Comparison of ENCODE assay signal across 19 cellular contexts in genomic region chr1:36170643-36171412, GRCh38. TPM values are rescaled to one million over a fixed set of nuclear protein-coding genes. Genes with fewer than 3 reads are reported as not detected.
DNase-seq lines count a peak whose midpoint lies in the region; ATAC-seq, FAIRE-seq and TF ChIP-seq lines count a peak whose summit lies in the region.
"Had no signal": no experiment of that assay in that cellular context is flagged by ENCODE, and none has a peak within 500 bp of the region (broad histone marks: within the 10 kb centered on the region; RNA-seq: fewer than 3 reads in every experiment).

No MANE protein-coding gene starts in this region.

- ATAC-seq in thoracic aorta (ENCODE audit: insufficient number of reproducible peaks, low FRiP score, low read depth): no peak
- ATAC-seq: left colon had no signal

- intact Hi-C loops in mammary epithelial cell (cut with micrococcal nuclease) (loop anchor here (1.0 kb wide), 1 partner anchor 9 kb away; no protein-coding TSS in a partner anchor), Caco-2 (cut with micrococcal nuclease; ENCODE audit: unreplicated experiment) (no loop called here)

- no peaks in the 10 kb centered on the region for H3K9me1 ChIP-seq in keratinocyte (ENCODE audit: control insufficient read depth, extremely low read depth, insufficient read depth, low read length)

- H3K4me1 Mint-ChIP-seq in activated naive CD4-positive, alpha-beta T cell treated with anti-CD3 and anti-CD28 coated beads, Interleukin-2, amount 50 U/mL, for 24 hours: peaks cover 44% of the 10 kb centered on the region
- peaks cover 5% of the 10 kb centered on the region for H3K4me1 Mint-ChIP-seq in Caco-2 (ENCODE audit: low read depth, unreplicated experiment)

- in situ Hi-C loops in mammary epithelial cell (cut with MboI; ENCODE audit: low sequenced_read_pairs in 2 of 2): no loop called here

- H3K27ac ChIP-seq in mammary epithelial cell (ENCODE audit: insufficient read depth, low read depth, low read length) (peak overlapping the region; percentile 86), keratinocyte (ENCODE audit: control insufficient read depth, insufficient read depth, low read length) (peak overlapping the region; percentile 86), thoracic aorta (peak overlapping the region; percentile 7 to 14)
- H3K27ac ChIP-seq: SJSA1 had no signal

- H3K9me3 ChIP-seq in mammary epithelial cell (replicated peaks; ENCODE audit: insufficient read depth, low read length): no peaks in the 10 kb centered on the region
- H3K9me3 ChIP-seq in keratinocyte (ENCODE audit: control insufficient read depth, low read depth, low read length): no peaks in the 10 kb centered on the region
- H3K9me3 ChIP-seq in thoracic aorta: no peaks in the 10 kb centered on the region
- H3K9me3 ChIP-seq in Caco-2: no peaks in the 10 kb centered on the region
- H3K9me3 ChIP-seq: SJSA1 had no signal

- FAIRE-seq in keratinocyte (lab: Jason Lieb, UNC): no peak
- no peak for FAIRE-seq in RCC 7860 (lab: Jason Lieb, UNC)
- FAIRE-seq: endometrium, H54 had no signal

- H3K79me2 ChIP-seq in mammary epithelial cell (ENCODE audit: insufficient read depth, low read length): peaks cover 94% of the 10 kb centered on the region
- H3K79me2 ChIP-seq in keratinocyte (ENCODE audit: control insufficient read depth, insufficient read depth, low read length): peaks cover 79% of the 10 kb centered on the region

- no peaks in the 10 kb centered on the region for H4K20me1 ChIP-seq in mammary epithelial cell (ENCODE audit: insufficient read depth, low read length)
- peaks cover 8% of the 10 kb centered on the region for H4K20me1 ChIP-seq in keratinocyte (ENCODE audit: control insufficient read depth, extremely low read depth, insufficient read depth, low read length)

- H3K9me3 Mint-ChIP-seq in activated naive CD4-positive, alpha-beta T cell treated with anti-CD3 and anti-CD28 coated beads, Interleukin-2, amount 50 U/mL, for 24 hours: no peaks in the 10 kb centered on the region
- H3K9me3 Mint-ChIP-seq in Caco-2 (ENCODE audit: unreplicated experiment): no peaks in the 10 kb centered on the region
- H3K9me3 Mint-ChIP-seq: IgD-negative memory B cell, naive B cell had no signal

- no peaks in the 10 kb centered on the region for H3K27me3 Mint-ChIP-seq in activated naive CD4-positive, alpha-beta T cell treated with anti-CD3 and anti-CD28 coated beads, Interleukin-2, amount 50 U/mL, for 24 hours
- no peaks in the 10 kb centered on the region for H3K27me3 Mint-ChIP-seq in Caco-2 (ENCODE audit: insufficient read depth, unreplicated experiment)
- H3K27me3 Mint-ChIP-seq: IgD-negative memory B cell, naive B cell had no signal

- H3K9ac ChIP-seq in mammary epithelial cell (ENCODE audit: insufficient read depth, low read length): peak overlapping the region; percentile 67
- peak overlapping the region; percentile 69 for H3K9ac ChIP-seq in keratinocyte (ENCODE audit: control insufficient read depth, extremely low read depth, insufficient read depth, low read length)

- BruUV-seq in mammary epithelial cell (replicated peaks; lab: Mats Ljungman, UMichigan) (no TSS peak), Caco-2 (replicated peaks; lab: Mats Ljungman, UMichigan) (no TSS peak)

- TF ChIP-seq CTCF in mammary epithelial cell (conservative IDR thresholded peaks at IDR 0.05 in 1 of 2, IDR thresholded peaks at IDR 0.05 in 1 of 2; ENCODE audit: extremely low read depth in 1 of 2, insufficient read depth in 1 of 2, low read depth in 1 of 2, low read length in 2 of 2) (no peak), keratinocyte (optimal IDR thresholded peaks at IDR 0.05 in 1 of 3, IDR thresholded peaks at IDR 0.05 in 1 of 3, conservative IDR thresholded peaks at IDR 0.05 in 1 of 3; ENCODE audit: extremely low read depth in 1 of 3, insufficient read depth in 2 of 3, low read length in 3 of 3) (no peak), thoracic aorta (IDR thresholded peaks at IDR 0.05) (no peak), Caco-2 (IDR thresholded peaks at IDR 0.05; ENCODE audit: insufficient read depth in 1 of 2, low read depth in 1 of 2, low read length in 1 of 2, severe bottlenecking in 1 of 2, unreplicated experiment in 1 of 2) (no peak)

- WGBS in mammary epithelial cell (ENCODE audit: low coverage, missing lambda C conversion rate): 100% methylated on average over 4 of the region's 12 CpGs

- dilution Hi-C loops in mammary epithelial cell (cut with HindIII; ENCODE audit: low sequenced_read_pairs): no loop called here
- dilution Hi-C loops in keratinocyte (cut with MboI; ENCODE audit: extremely low pct_ligation_motif_present, low sequenced_read_pairs): no loop called here

- H3K4me2 ChIP-seq in mammary epithelial cell (ENCODE audit: insufficient read depth, low read depth, low read length): peak overlapping the region; percentile 62
- H3K4me2 ChIP-seq in keratinocyte (ENCODE audit: control insufficient read depth, extremely low read depth, insufficient read depth, low read depth, low read length): peak overlapping the region; percentile 65

- H3K36me3 Mint-ChIP-seq in activated naive CD4-positive, alpha-beta T cell treated with anti-CD3 and anti-CD28 coated beads, Interleukin-2, amount 50 U/mL, for 24 hours: peaks cover 4% of the 10 kb centered on the region
- peaks cover 17% of the 10 kb centered on the region for H3K36me3 Mint-ChIP-seq in Caco-2 (ENCODE audit: insufficient read depth, unreplicated experiment)

- H3K4me3 Mint-ChIP-seq in activated naive CD4-positive, alpha-beta T cell treated with anti-CD3 and anti-CD28 coated beads, Interleukin-2, amount 50 U/mL, for 24 hours: no peak overlapping the region
- no peak overlapping the region for H3K4me3 Mint-ChIP-seq in Caco-2 (ENCODE audit: unreplicated experiment)
- H3K4me3 Mint-ChIP-seq: IgD-negative memory B cell, naive B cell had no signal

- H2AFZ ChIP-seq in mammary epithelial cell (ENCODE audit: low read depth, low read length): no peak overlapping the region
- no peak overlapping the region for H2AFZ ChIP-seq in keratinocyte (ENCODE audit: control insufficient read depth, low read length)

- H3K4me3 ChIP-seq in mammary epithelial cell (replicated peaks in 1 of 3; ENCODE audit: insufficient read depth in 1 of 3, low read depth in 2 of 3, low read length in 3 of 3) (no peak overlapping the region), keratinocyte (ENCODE audit: control insufficient read depth in 2 of 3, extremely low read depth in 1 of 3, insufficient read depth in 2 of 3, low read depth in 1 of 3, low read length in 3 of 3) (peak overlapping the region in 1 of 3 experiments; percentile 25), thoracic aorta (no peak overlapping the region), Caco-2 (ENCODE audit: low read depth, low read length) (no peak overlapping the region)
- H3K4me3 ChIP-seq: SJSA1 had no signal

- H3K4me1 ChIP-seq in mammary epithelial cell (ENCODE audit: insufficient read depth, low read length) (peaks cover 73% of the 10 kb centered on the region), keratinocyte (ENCODE audit: control insufficient read depth, extremely low read depth, insufficient read depth, low read length) (peaks cover 69% of the 10 kb centered on the region), thoracic aorta (ENCODE audit: control insufficient read depth in 1 of 2, low read depth in 2 of 2) (peaks cover 19 to 59% of the 10 kb centered on the region in 2 donors), Caco-2 (no peaks in the 10 kb centered on the region)

- POLR2A ChIA-PET in Caco-2 (lab: Charles Lee): no interaction called here

- CTCF ChIA-PET in mammary epithelial cell (lab: Charles Lee; ENCODE audit: low non-redundant PET) (interaction anchor here (0.6 kb wide), 1 partner anchor 129 kb away, joined by 3 read pairs; no protein-coding TSS in a partner anchor), Caco-2 (lab: Charles Lee) (no interaction called here)

- H3K27me3 ChIP-seq in mammary epithelial cell (ENCODE audit: insufficient read depth, low read length) (no peaks in the 10 kb centered on the region), keratinocyte (ENCODE audit: control insufficient read depth, extremely low read depth, insufficient read depth, low read length) (no peaks in the 10 kb centered on the region), thoracic aorta (replicated peaks; ENCODE audit: insufficient read depth) (no peaks in the 10 kb centered on the region), Caco-2 (replicated peaks; ENCODE audit: control insufficient read depth, insufficient read depth, low read length) (no peaks in the 10 kb centered on the region)
- H3K27me3 ChIP-seq: SJSA1 had no signal

- H3K27ac Mint-ChIP-seq in activated naive CD4-positive, alpha-beta T cell treated with anti-CD3 and anti-CD28 coated beads, Interleukin-2, amount 50 U/mL, for 24 hours: peak overlapping the region; percentile 74
- H3K27ac Mint-ChIP-seq in Caco-2 (ENCODE audit: unreplicated experiment): no peak overlapping the region
- H3K27ac Mint-ChIP-seq: IgD-negative memory B cell had no signal

- DNase-seq in activated naive CD4-positive, alpha-beta T cell treated with anti-CD3 and anti-CD28 coated beads, Interleukin-2, amount 50 U/mL, for 16 hours: no peak
- no peak for DNase-seq in mammary epithelial cell
- DNase-seq in keratinocyte (ENCODE audit: low read depth, low spot score): no peak
- no peak for DNase-seq in thoracic aorta (ENCODE audit: low spot score)
- DNase-seq in Caco-2: no peak
- no peak for DNase-seq in epidermal melanocyte (ENCODE audit: insufficient read length, low spot score)
- DNase-seq in RCC 7860 (ENCODE audit: low spot score): no peak
- DNase-seq: activated CD4-positive, CD25-positive, alpha-beta regulatory T cell; head of caudate nucleus; left colon; naive B cell; NCI-H1105; NK-92 treated with Interleukin-12 subunit alpha and Interleukin-12 subunit beta, amount 100 ng/mL, for 24 hours; stimulated activated naive CD4-positive, alpha-beta T cell treated with Interleukin-2 at 50 U/mL for 16 hours had no signal

- peaks cover 37% of the 10 kb centered on the region for H3K36me3 ChIP-seq in mammary epithelial cell (ENCODE audit: insufficient read depth, low read length)
- peaks cover 47% of the 10 kb centered on the region in 2 experiments for H3K36me3 ChIP-seq in keratinocyte (ENCODE audit: control insufficient read depth in 2 of 2, extremely low read depth in 1 of 2, insufficient read depth in 2 of 2, low read length in 2 of 2)
- H3K36me3 ChIP-seq in thoracic aorta: peaks cover 62% of the 10 kb centered on the region
- H3K36me3 ChIP-seq in Caco-2 (ENCODE audit: control insufficient read depth, insufficient read depth, low read length): no peaks in the 10 kb centered on the region

RNA-seq across cellular contexts. Expression of gene MAP7D1, which starts 14.9 kb away (rescaled TPM):
- total RNA-seq in mammary epithelial cell: 100 to 1,000 TPM in 1 of 2 donors, 10 to 100 TPM in 1; 99.4 to 331 TPM
- polyA plus RNA-seq in mammary epithelial cell: 129 TPM
- 116 TPM for polyA minus RNA-seq in mammary epithelial cell
- 75.0 to 168 TPM (median 84.4 TPM) in 3 replicates for polyA plus RNA-seq in keratinocyte
- 232 TPM for polyA plus RNA-seq in keratinocyte (2011; ENCODE audit: low read depth)
- polyA plus RNA-seq in keratinocyte (2011; cell fraction: cytosol; rRNA removed): 78.2 and 125 TPM in 2 replicates
- 171 and 172 TPM in 2 replicates for polyA plus RNA-seq in keratinocyte (2011; cell fraction: nucleus; rRNA removed)
- 165 and 219 TPM in 2 replicates for polyA plus RNA-seq in keratinocyte (2012; ENCODE audit: low replicate concordance)
- polyA minus RNA-seq in keratinocyte: 61.2 to 253 TPM (median 62.4 TPM) in 3 replicates
- 213 TPM for polyA minus RNA-seq in keratinocyte (2011; cell fraction: cytosol; rRNA and poly(A)+ RNA removed)
- polyA minus RNA-seq in keratinocyte (2011; cell fraction: nucleus; rRNA and poly(A)+ RNA removed): 86.6 and 113 TPM in 2 replicates
- 100 to 1,000 TPM; 170 to 186 TPM for total RNA-seq in thoracic aorta
- total RNA-seq in Caco-2 (2022): 33.7 and 37.7 TPM in 2 replicates

RNA-seq across cellular contexts. Expression of gene TRAPPC3, which starts 21.5 kb away (rescaled TPM):
- 10 to 100 TPM; 73.2 to 96.5 TPM for total RNA-seq in mammary epithelial cell
- 107 TPM for polyA plus RNA-seq in mammary epithelial cell
- polyA minus RNA-seq in mammary epithelial cell: 41.7 TPM
- 145 to 173 TPM (median 169 TPM) in 3 replicates for polyA plus RNA-seq in keratinocyte
- 97.0 TPM for polyA plus RNA-seq in keratinocyte (2011; ENCODE audit: low read depth)
- 145 and 218 TPM in 2 replicates for polyA plus RNA-seq in keratinocyte (2011; cell fraction: cytosol; rRNA removed)
- polyA plus RNA-seq in keratinocyte (2011; cell fraction: nucleus; rRNA removed): 115 TPM in 2 replicates
- 105 and 147 TPM in 2 replicates for polyA plus RNA-seq in keratinocyte (2012; ENCODE audit: low replicate concordance)
- polyA minus RNA-seq in keratinocyte: 18.6 to 56.0 TPM (median 55.2 TPM) in 3 replicates
- polyA minus RNA-seq in keratinocyte (2011; cell fraction: cytosol; rRNA and poly(A)+ RNA removed): 210 TPM
- polyA minus RNA-seq in keratinocyte (2011; cell fraction: nucleus; rRNA and poly(A)+ RNA removed): 24.0 and 30.9 TPM in 2 replicates
- total RNA-seq in thoracic aorta: 10 to 100 TPM; 78.5 to 92.3 TPM
- 35.4 and 37.9 TPM in 2 replicates for total RNA-seq in Caco-2 (2022)

RNA-seq across cellular contexts. Expression of gene COL8A2, which starts 45.8 kb away (rescaled TPM):
- total RNA-seq in mammary epithelial cell: 10 to 100 TPM in 1 of 2 donors, under 1 TPM in 1; 0.94 to 13.3 TPM
- 0.28 TPM for polyA plus RNA-seq in mammary epithelial cell
- polyA minus RNA-seq in mammary epithelial cell: not detected
- 0.09 to 0.28 TPM (median 0.23 TPM) in 3 replicates for polyA plus RNA-seq in keratinocyte
- 0.06 TPM for polyA plus RNA-seq in keratinocyte (2011; ENCODE audit: low read depth)
- 0.05 and 0.06 TPM in 2 replicates for polyA plus RNA-seq in keratinocyte (2011; cell fraction: cytosol; rRNA removed)
- 0.38 and 0.63 TPM in 2 replicates for polyA plus RNA-seq in keratinocyte (2011; cell fraction: nucleus; rRNA removed)
- 0.18 and 0.39 TPM in 2 replicates for polyA plus RNA-seq in keratinocyte (2012; ENCODE audit: low replicate concordance)
- polyA minus RNA-seq in keratinocyte: 0.06 to 1.1 TPM (median 0.30 TPM) in 3 replicates
- not detected for polyA minus RNA-seq in keratinocyte (2011; cell fraction: cytosol; rRNA and poly(A)+ RNA removed)
- polyA minus RNA-seq in keratinocyte (2011; cell fraction: nucleus; rRNA and poly(A)+ RNA removed): 0.53 and 0.54 TPM in 2 replicates
- total RNA-seq in thoracic aorta: 100 to 1,000 TPM in 1 of 2 donors, 10 to 100 TPM in 1; 41.6 to 126 TPM
- 0.07 and 0.18 TPM in 2 replicates for total RNA-seq in Caco-2 (2022)
- polyA plus RNA-seq: IgD-negative memory B cell had no signal

RNA-seq across cellular contexts. Expression of gene THRAP3, which starts 53.4 kb away (rescaled TPM):
- total RNA-seq in mammary epithelial cell (100 to 1,000 TPM; 106 to 128 TPM), thoracic aorta (100 to 1,000 TPM in 1 of 2 donors, 10 to 100 TPM in 1; 49.3 to 111 TPM), Caco-2 (2022) (86.8 and 89.1 TPM in 2 replicates)
- polyA plus RNA-seq in mammary epithelial cell (53.2 TPM), keratinocyte (58.4 to 79.6 TPM (median 76.1 TPM) in 3 replicates)
- polyA minus RNA-seq in mammary epithelial cell (71.6 TPM), keratinocyte (57.2 to 113 TPM (median 65.5 TPM) in 3 replicates)
- 85.5 TPM for polyA plus RNA-seq in keratinocyte (2011; ENCODE audit: low read depth)
- polyA plus RNA-seq in keratinocyte (2011; cell fraction: cytosol; rRNA removed): 34.3 and 59.9 TPM in 2 replicates
- 91.9 and 96.0 TPM in 2 replicates for polyA plus RNA-seq in keratinocyte (2011; cell fraction: nucleus; rRNA removed)
- polyA plus RNA-seq in keratinocyte (2012; ENCODE audit: low replicate concordance): 42.0 and 71.2 TPM in 2 replicates
- 32.4 TPM for polyA minus RNA-seq in keratinocyte (2011; cell fraction: cytosol; rRNA and poly(A)+ RNA removed)
- 65.9 and 114 TPM in 2 replicates for polyA minus RNA-seq in keratinocyte (2011; cell fraction: nucleus; rRNA and poly(A)+ RNA removed)

Comparison
In these comparisons a context has a peak if more than half of its experiments do, and no peak if none do; other contexts are left out.
1. H3K27ac ChIP-seq: peak in every context shown above with its lines; median percentile 86 in mammary epithelial cell; 86 in keratinocyte; 10 in thoracic aorta.